In the genomic region with DNA sequence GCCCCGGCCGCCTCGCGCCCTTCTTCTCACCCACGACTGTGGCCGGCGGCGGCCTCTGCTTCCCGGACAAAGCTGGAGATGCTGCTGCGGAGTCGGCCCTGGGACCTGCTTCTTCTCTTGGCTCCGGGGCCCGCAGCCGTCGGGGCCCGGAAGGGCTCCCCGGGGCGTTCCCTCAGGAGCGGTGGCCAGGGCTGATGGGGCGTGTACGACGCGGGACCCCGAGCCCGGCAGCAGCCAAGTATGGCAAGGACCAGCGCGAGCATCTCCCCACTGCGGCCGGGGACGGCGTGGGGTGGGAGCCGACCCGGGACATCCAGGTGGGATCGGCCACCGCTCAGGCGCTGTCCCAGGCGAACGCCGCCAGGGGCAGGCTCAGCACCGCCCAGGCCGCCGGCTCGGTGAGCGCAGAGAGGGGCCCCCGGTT, we compare ENCODE assay signal across 9 cellular contexts. TPM values are rescaled to one million over a fixed set of nuclear protein-coding genes. Genes with fewer than 3 reads are reported as not detected.
DNase-seq lines count a peak whose midpoint lies in the region; ATAC-seq and TF ChIP-seq lines count a peak whose summit lies in the region.
"Had no signal": no experiment of that assay in that cellular context is flagged by ENCODE, and none has a peak within 500 bp of the region (broad histone marks: within the 10 kb centered on the region; RNA-seq: fewer than 3 reads in every experiment).

No MANE protein-coding gene starts in this region.

- no peak for TF ChIP-seq EP300 in sigmoid colon (IDR thresholded peaks at IDR 0.05)

- H3K4me1 ChIP-seq in iPS DF 6.9 (ENCODE audit: control insufficient read depth, insufficient read depth, low read length) (peaks cover 2% of the 10 kb centered on the region; the same call in 1 of the 2 replicates), sigmoid colon (peaks cover 0 to 33% (median 23%) of the 10 kb centered on the region in 4 donors)

- no peaks in the 10 kb centered on the region for H3K4me1 Mint-ChIP-seq in activated T-helper 17 cell treated with anti-CD3 and anti-CD28 coated beads, Interleukin-2, amount 50 U/mL, for 72 hours

- no peaks in the 10 kb centered on the region for H3K9me3 Mint-ChIP-seq in activated T-helper 17 cell treated with anti-CD3 and anti-CD28 coated beads, Interleukin-2, amount 50 U/mL, for 72 hours

- no peak overlapping the region for H3K27ac Mint-ChIP-seq in activated T-helper 17 cell treated with anti-CD3 and anti-CD28 coated beads, Interleukin-2, amount 50 U/mL, for 72 hours

- ATAC-seq in activated T-helper 17 cell treated with anti-CD3 and anti-CD28 coated beads, Interleukin-2, amount 50 U/mL, for 72 hours (replicated peaks), result no peak

- peak overlapping the region; percentile 26 for H3K4me3 Mint-ChIP-seq in activated T-helper 17 cell treated with anti-CD3 and anti-CD28 coated beads, Interleukin-2, amount 50 U/mL, for 72 hours

- no CpG with 5 or more reads among the region's 45 CpGs for WGBS in iPS DF 6.9 (ENCODE audit: insufficient coverage, insufficient read length)
- WGBS in sigmoid colon, 2 donors, result 5% methylated on average over 45 of the region's 45 CpGs

- no peaks in the 10 kb centered on the region for H3K36me3 ChIP-seq in iPS DF 6.9 (ENCODE audit: control insufficient read depth, insufficient read depth, low read length)
- no peaks in the 10 kb centered on the region for H3K36me3 ChIP-seq in sigmoid colon

- H3K36me3 Mint-ChIP-seq in activated T-helper 17 cell treated with anti-CD3 and anti-CD28 coated beads, Interleukin-2, amount 50 U/mL, for 72 hours (ENCODE audit: low read depth), result no peaks in the 10 kb centered on the region

- H3K9me3 ChIP-seq in iPS DF 6.9 (ENCODE audit: control insufficient read depth, insufficient read depth, low read length) (no peaks in the 10 kb centered on the region), sigmoid colon (no peaks in the 10 kb centered on the region)

- no peak overlapping the region for H3K27ac ChIP-seq in iPS DF 6.9 (ENCODE audit: low read length)
- peak overlapping the region in 2 of 4 donors; percentile 58 to 70 for H3K27ac ChIP-seq in sigmoid colon

- peaks cover 24% of the 10 kb centered on the region for H3K27me3 ChIP-seq in iPS DF 6.9 (ENCODE audit: control insufficient read depth, insufficient read depth, low read length)
- peaks cover 24 to 45% (median 33%) of the 10 kb centered on the region in 3 donors for H3K27me3 ChIP-seq in sigmoid colon

- in situ Hi-C loops in ACHN (cut with HindIII; ENCODE audit: low pct_ligation_motif_present, low pct_unique_long_range_greater_than_20kb, low sequenced_read_pairs), result no loop called here

- peaks cover 42% of the 10 kb centered on the region for H3K27me3 Mint-ChIP-seq in activated T-helper 17 cell treated with anti-CD3 and anti-CD28 coated beads, Interleukin-2, amount 50 U/mL, for 72 hours

- DNase-seq in ELF-1 (ENCODE audit: low read depth, low spot score) (peak; percentile 31), iPS DF 6.9 (ENCODE audit: low read depth, low spot score) (no peak), sigmoid colon (no peak), DMS114 treated with DMSO at 0.1 percent for 48 hours (lab: John Stamatoyannopoulos, UW; ENCODE audit: unreplicated experiment) (no peak), ACHN (no peak), NCI-H1417 treated with DMSO at 0.1 percent for 48 hours (lab: John Stamatoyannopoulos, UW) (no peak)
- no peak for DNase-seq in activated effector memory CD4-positive, alpha-beta T cell treated with anti-CD3 and anti-CD28 coated beads, Interleukin-2, amount 50 U/mL, for 16 hours
- DNase-seq: NCI-H2081 had no signal

- peak overlapping the region; percentile 72; the same call in 1 of the 2 replicates for H3K4me3 ChIP-seq in iPS DF 6.9 (ENCODE audit: low read length)
- H3K4me3 ChIP-seq in sigmoid colon, result peak overlapping the region; percentile 37 to 65 (median 54)

- intact Hi-C loops in sigmoid colon (cut with DNase I), result loop anchor here (10.0 kb wide), 1 partner anchor 200 kb away; no protein-coding TSS in a partner anchor

- TF ChIP-seq CTCF in sigmoid colon (IDR thresholded peaks at IDR 0.05), result no peak

- no peak for TF ChIP-seq POLR2A in sigmoid colon (IDR thresholded peaks at IDR 0.05)

RNA-seq across cellular contexts. Expression of gene BMS1, which starts 27.6 kb away (rescaled TPM):
- 10 to 100 TPM; 15.8 to 26.7 TPM for total RNA-seq in activated T-helper 17 cell treated with anti-CD3 and anti-CD28 coated beads, Interleukin-2, amount 50 U/mL, for 72 hours
- total RNA-seq in sigmoid colon, result 10 to 100 TPM; 12.2 to 14.3 (median 13.3) TPM
- 10 to 100 TPM in 1 of 3 donors, 1 to 10 TPM in 2; 5.4 to 11.6 (median 5.5) TPM for polyA plus RNA-seq in sigmoid colon
